ENCODE assay signal across 16 cellular contexts in genomic region chr1:246210751-246211150, GRCh38.
DNase-seq lines count a peak whose midpoint lies in the region; TF ChIP-seq lines count a peak whose summit lies in the region.
"Had no signal": no experiment of that assay in that cellular context is flagged by ENCODE, and none has a peak within 500 bp of the region (broad histone marks: within the 10 kb centered on the region; RNA-seq: fewer than 3 reads in every experiment).

No MANE protein-coding gene starts in this region.

- no peak for TF ChIP-seq CTCF in BE2C (IDR thresholded peaks at IDR 0.05; ENCODE audit: low read depth, low read length)
- no peak for TF ChIP-seq CTCF in endodermal cell (conservative IDR thresholded peaks at IDR 0.05)
- TF ChIP-seq CTCF in osteocyte (IDR thresholded peaks at IDR 0.05), result no peak

- H3K27ac ChIP-seq in endodermal cell (ENCODE audit: low read depth, low read length), result no peak overlapping the region
- H3K27ac ChIP-seq: prostate gland had no signal

- H3K27ac Mint-ChIP-seq in endodermal cell (no peak overlapping the region), osteocyte (ENCODE audit: unreplicated experiment) (no peak overlapping the region)
- H3K27ac Mint-ChIP-seq in activated T-helper 2 cell treated with anti-CD3 and anti-CD28 coated beads, Interferon-gamma antibody, Interleukin-2, Interleukin-4, amounts not matched to agents 10 μg/mL and 5 μg/mL and 100 μg/mL, durations not matched to agents 14 hours and 24 hours and 36 hours, result no peak overlapping the region
- H3K27ac Mint-ChIP-seq: naive thymus-derived CD4-positive, alpha-beta T cell; T-helper 1 cell treated with Interleukin-12 subunit alpha and Interleukin-12 subunit beta and Interleukin-4 antibody, amounts not matched to agents 30 μg/mL and 1 μg/mL, for 36 hours had no signal

- DNase-seq in BE2C (peak; percentile 76), G401 (ENCODE audit: low spot score) (peak; percentile 45), NCI-H345 treated with DMSO at 0.1 percent for 48 hours (lab: John Stamatoyannopoulos, UW; ENCODE audit: unreplicated experiment) (peak; percentile 20), endodermal cell (peak; percentile 53), germinal center (ENCODE audit: low spot score) (no peak), osteocyte (ENCODE audit: extremely low spot score, unreplicated experiment) (no peak)
- no peak for DNase-seq in activated CD4-positive, alpha-beta T cell treated with anti-CD3 and anti-CD28 coated beads, Interleukin-2, amount 50 U/mL, for 48 hours
- DNase-seq in activated T-helper 2 cell treated with anti-CD3 and anti-CD28 coated beads, Interferon-gamma antibody, Interleukin-2, Interleukin-4, amounts not matched to agents 10 μg/mL and 5 μg/mL and 100 μg/mL, durations not matched to agents 14 hours and 24 hours and 36 hours (ENCODE audit: low spot score), result no peak
- DNase-seq: GDM1; islet precursor cell; naive thymus-derived CD4-positive, alpha-beta T cell; NCI-H1048; small intestine had no signal

- H3K36me3 Mint-ChIP-seq in endodermal cell (ENCODE audit: low read depth) (no peaks in the 10 kb centered on the region), osteocyte (ENCODE audit: unreplicated experiment) (no peaks in the 10 kb centered on the region)
- H3K36me3 Mint-ChIP-seq in activated T-helper 2 cell treated with anti-CD3 and anti-CD28 coated beads, Interferon-gamma antibody, Interleukin-2, Interleukin-4, amounts not matched to agents 10 μg/mL and 5 μg/mL and 100 μg/mL, durations not matched to agents 14 hours and 24 hours and 36 hours (ENCODE audit: low read depth), result no peaks in the 10 kb centered on the region

- WGBS in endodermal cell (ENCODE audit: insufficient coverage in 1 of 2, insufficient read length in 1 of 2), 2 experiments, result 69 to 76% methylated on average over 10 of the region's 10 CpGs

- H3K4me1 Mint-ChIP-seq in endodermal cell, result no peaks in the 10 kb centered on the region
- H3K4me1 Mint-ChIP-seq in osteocyte (ENCODE audit: unreplicated experiment), result peaks cover 27% of the 10 kb centered on the region
- H3K4me1 Mint-ChIP-seq in activated T-helper 2 cell treated with anti-CD3 and anti-CD28 coated beads, Interferon-gamma antibody, Interleukin-2, Interleukin-4, amounts not matched to agents 10 μg/mL and 5 μg/mL and 100 μg/mL, durations not matched to agents 14 hours and 24 hours and 36 hours (ENCODE audit: low read depth), result peaks cover 2% of the 10 kb centered on the region

- peaks cover 29% of the 10 kb centered on the region for H3K4me1 ChIP-seq in BE2C
- peaks cover 4% of the 10 kb centered on the region for H3K4me1 ChIP-seq in endodermal cell (ENCODE audit: control insufficient read depth, insufficient read depth, low read length)
- H3K4me1 ChIP-seq: prostate gland had no signal

- no peaks in the 10 kb centered on the region for H3K27me3 Mint-ChIP-seq in endodermal cell (ENCODE audit: insufficient read depth)
- no peaks in the 10 kb centered on the region for H3K27me3 Mint-ChIP-seq in osteocyte (ENCODE audit: unreplicated experiment)
- H3K27me3 Mint-ChIP-seq in activated T-helper 2 cell treated with anti-CD3 and anti-CD28 coated beads, Interferon-gamma antibody, Interleukin-2, Interleukin-4, amounts not matched to agents 10 μg/mL and 5 μg/mL and 100 μg/mL, durations not matched to agents 14 hours and 24 hours and 36 hours (ENCODE audit: low read depth), result no peaks in the 10 kb centered on the region
- H3K27me3 Mint-ChIP-seq: naive thymus-derived CD4-positive, alpha-beta T cell had no signal

- H3K9me3 ChIP-seq in BE2C (no peaks in the 10 kb centered on the region; the same call in 1 of the 2 replicates), endodermal cell (ENCODE audit: control insufficient read depth, low read length) (no peaks in the 10 kb centered on the region)
- H3K9me3 ChIP-seq: prostate gland had no signal

- H3K4me3 ChIP-seq in BE2C (ENCODE audit: low read depth, low read length) (peak overlapping the region; percentile 3), endodermal cell (ENCODE audit: low read length) (no peak overlapping the region)
- H3K4me3 ChIP-seq: lung, prostate gland had no signal

- H3K4me3 Mint-ChIP-seq in endodermal cell (no peak overlapping the region), osteocyte (ENCODE audit: unreplicated experiment) (no peak overlapping the region)
- no peak overlapping the region for H3K4me3 Mint-ChIP-seq in activated T-helper 2 cell treated with anti-CD3 and anti-CD28 coated beads, Interferon-gamma antibody, Interleukin-2, Interleukin-4, amounts not matched to agents 10 μg/mL and 5 μg/mL and 100 μg/mL, durations not matched to agents 14 hours and 24 hours and 36 hours (ENCODE audit: low read depth)
- H3K4me3 Mint-ChIP-seq: naive thymus-derived CD4-positive, alpha-beta T cell; T-helper 1 cell treated with Interleukin-12 subunit alpha and Interleukin-12 subunit beta and Interleukin-4 antibody, amounts not matched to agents 30 μg/mL and 1 μg/mL, for 36 hours had no signal

- H3K27me3 ChIP-seq in BE2C, result no peaks in the 10 kb centered on the region
- H3K27me3 ChIP-seq in endodermal cell (ENCODE audit: control insufficient read depth, insufficient read depth, low read length, poor library complexity, severe bottlenecking), result no peaks in the 10 kb centered on the region

- no peaks in the 10 kb centered on the region for H3K36me3 ChIP-seq in BE2C
- no peaks in the 10 kb centered on the region for H3K36me3 ChIP-seq in endodermal cell (ENCODE audit: control insufficient read depth, insufficient read depth, low read length)
- H3K36me3 ChIP-seq: prostate gland had no signal

- intact Hi-C loops in activated T-helper 2 cell treated with anti-CD3 and anti-CD28 coated beads, Interferon-gamma antibody, Interleukin-2, Interleukin-4, amounts not matched to agents 10 μg/mL and 5 μg/mL and 100 μg/mL, durations not matched to agents 14 hours and 24 hours and 36 hours (cut with micrococcal nuclease), result no loop called here

- in situ Hi-C loops in G401 (cut with HindIII; ENCODE audit: low sequenced_read_pairs), result no loop called here

- H3K9me3 Mint-ChIP-seq in endodermal cell, result no peaks in the 10 kb centered on the region
- no peaks in the 10 kb centered on the region for H3K9me3 Mint-ChIP-seq in osteocyte (ENCODE audit: unreplicated experiment)
- no peaks in the 10 kb centered on the region for H3K9me3 Mint-ChIP-seq in activated T-helper 2 cell treated with anti-CD3 and anti-CD28 coated beads, Interferon-gamma antibody, Interleukin-2, Interleukin-4, amounts not matched to agents 10 μg/mL and 5 μg/mL and 100 μg/mL, durations not matched to agents 14 hours and 24 hours and 36 hours
- H3K9me3 Mint-ChIP-seq: T-helper 1 cell treated with Interleukin-12 subunit alpha and Interleukin-12 subunit beta and Interleukin-4 antibody, amounts not matched to agents 30 μg/mL and 1 μg/mL, for 36 hours had no signal

- no peak overlapping the region for H3K9ac ChIP-seq in endodermal cell (ENCODE audit: extremely low read depth, low read length, poor library complexity, severe bottlenecking)

Comparison
In these comparisons a context has a peak if more than half of its experiments do, and no peak if none do; other contexts are left out.
1. DNase-seq: peak in BE2C (single experiment), G401 (single experiment), NCI-H345 treated with DMSO at 0.1 percent for 48 hours (single experiment) and endodermal cell (single experiment); none in germinal center (single experiment), activated CD4-positive, alpha-beta T cell treated with anti-CD3 and anti-CD28 coated beads, Interleukin-2, amount 50 U/mL, for 48 hours (0 of 2), osteocyte (single experiment) and activated T-helper 2 cell treated with anti-CD3 and anti-CD28 coated beads, Interferon-gamma antibody, Interleukin-2, Interleukin-4, amounts not matched to agents 10 μg/mL and 5 μg/mL and 100 μg/mL, durations not matched to agents 14 hours and 24 hours and 36 hours (single experiment).